11 cellular contexts compared by ENCODE assay signal in genomic region chr17:27217631-27218030, GRCh38.
DNase-seq lines count a peak whose midpoint lies in the region; ATAC-seq, FAIRE-seq and TF ChIP-seq lines count a peak whose summit lies in the region.
"Had no signal": no experiment of that assay in that cellular context is flagged by ENCODE, and none has a peak within 500 bp of the region (broad histone marks: within the 10 kb centered on the region; RNA-seq: fewer than 3 reads in every experiment).

No MANE protein-coding gene starts in this region.

- no peak overlapping the region for H3K4me3 Mint-ChIP-seq in activated T-helper 2 cell treated with anti-CD3 and anti-CD28 coated beads, Interferon-gamma antibody, Interleukin-2, Interleukin-4, amounts not matched to agents 10 μg/mL and 5 μg/mL and 100 μg/mL, durations not matched to agents 14 hours and 24 hours and 36 hours (ENCODE audit: low read depth)
- H3K4me3 Mint-ChIP-seq: activated T-helper 1 cell treated with anti-CD3 and anti-CD28 coated beads, Interleukin-12 subunit alpha, Interleukin-12 subunit beta, Interleukin-2, Interleukin-4 antibody, amounts not matched to agents 30 ng/mL and 10 ng/mL and 1 ng/mL, durations not matched to agents 14 hours and 24 hours and 36 hours had no signal

- intact Hi-C loops in activated T-helper 2 cell treated with anti-CD3 and anti-CD28 coated beads, Interferon-gamma antibody, Interleukin-2, Interleukin-4, amounts not matched to agents 10 μg/mL and 5 μg/mL and 100 μg/mL, durations not matched to agents 14 hours and 24 hours and 36 hours (cut with micrococcal nuclease), result no loop called here

- H3K27ac Mint-ChIP-seq in activated T-helper 2 cell treated with anti-CD3 and anti-CD28 coated beads, Interferon-gamma antibody, Interleukin-2, Interleukin-4, amounts not matched to agents 10 μg/mL and 5 μg/mL and 100 μg/mL, durations not matched to agents 14 hours and 24 hours and 36 hours, result peak overlapping the region; percentile 4
- H3K27ac Mint-ChIP-seq: activated T-helper 1 cell treated with anti-CD3 and anti-CD28 coated beads, Interleukin-12 subunit alpha, Interleukin-12 subunit beta, Interleukin-2, Interleukin-4 antibody, amounts not matched to agents 30 ng/mL and 10 ng/mL and 1 ng/mL, durations not matched to agents 14 hours and 24 hours and 36 hours had no signal

- peaks cover 13% of the 10 kb centered on the region for H3K9me3 Mint-ChIP-seq in activated T-helper 2 cell treated with anti-CD3 and anti-CD28 coated beads, Interferon-gamma antibody, Interleukin-2, Interleukin-4, amounts not matched to agents 10 μg/mL and 5 μg/mL and 100 μg/mL, durations not matched to agents 14 hours and 24 hours and 36 hours

- peaks cover 10% of the 10 kb centered on the region for H3K4me1 Mint-ChIP-seq in activated T-helper 2 cell treated with anti-CD3 and anti-CD28 coated beads, Interferon-gamma antibody, Interleukin-2, Interleukin-4, amounts not matched to agents 10 μg/mL and 5 μg/mL and 100 μg/mL, durations not matched to agents 14 hours and 24 hours and 36 hours (ENCODE audit: low read depth)

- no peaks in the 10 kb centered on the region for H3K36me3 Mint-ChIP-seq in activated T-helper 2 cell treated with anti-CD3 and anti-CD28 coated beads, Interferon-gamma antibody, Interleukin-2, Interleukin-4, amounts not matched to agents 10 μg/mL and 5 μg/mL and 100 μg/mL, durations not matched to agents 14 hours and 24 hours and 36 hours (ENCODE audit: low read depth)

- no peak for TF ChIP-seq POLR2A in GM12891 (IDR thresholded peaks at IDR 0.05; ENCODE audit: low read depth, low read length)

- TF ChIP-seq CTCF in omental fat pad (IDR thresholded peaks at IDR 0.05), result no peak

- ATAC-seq in GM19467 (IDR thresholded peaks at IDR 0.05; ENCODE audit: unreplicated experiment), result peak; percentile 71
- peak; percentile 80 for ATAC-seq in HG03097 (IDR thresholded peaks at IDR 0.05; ENCODE audit: low FRiP score, unreplicated experiment)
- no peak for ATAC-seq in omental fat pad (ENCODE audit: low FRiP score)
- ATAC-seq: Panc1 had no signal

- H3K27me3 Mint-ChIP-seq in activated T-helper 2 cell treated with anti-CD3 and anti-CD28 coated beads, Interferon-gamma antibody, Interleukin-2, Interleukin-4, amounts not matched to agents 10 μg/mL and 5 μg/mL and 100 μg/mL, durations not matched to agents 14 hours and 24 hours and 36 hours (ENCODE audit: low read depth), result no peaks in the 10 kb centered on the region

- FAIRE-seq in GM12891 (lab: Jason Lieb, UNC), result peak; percentile 94

- no peak for DNase-seq in GM12891 (ENCODE audit: insufficient read length, low spot score)
- no peak for DNase-seq in activated T-helper 2 cell treated with anti-CD3 and anti-CD28 coated beads, Interferon-gamma antibody, Interleukin-2, Interleukin-4, amounts not matched to agents 10 μg/mL and 5 μg/mL and 100 μg/mL, durations not matched to agents 14 hours and 24 hours and 36 hours (ENCODE audit: low spot score)
- DNase-seq in hippocampal formation (lab: John Stamatoyannopoulos, UW), result no peak
- DNase-seq in NCI-H146 (lab: John Stamatoyannopoulos, UW), result no peak
- no peak for DNase-seq in omental fat pad (ENCODE audit: low spot score)
- no peak for DNase-seq in inferior parietal cortex (ENCODE audit: extremely low spot score)
- DNase-seq: mesendoderm had no signal

TF ChIP-seq in GM12891, 5 proteins besides CTCF, POLR2A, EP300 and RAD21:
- 0 out of 2 replicates have a peak, but pooled peaks have one; percentile 54 for TF ChIP-seq POU2F2 (IDR thresholded peaks at IDR 0.05; ENCODE audit: low read depth, low read length)
- no peak for TF ChIP-seq PAX5 (IDR thresholded peaks at IDR 0.05; ENCODE audit: insufficient read depth, low read length, severe bottlenecking)
- peak; percentile 63 for TF ChIP-seq SPI1 (IDR thresholded peaks at IDR 0.05; ENCODE audit: low read depth, low read length)
- no peak for TF ChIP-seq TAF1 (IDR thresholded peaks at IDR 0.05; ENCODE audit: low read depth, low read length)
- TF ChIP-seq POLR2AphosphoS5 (IDR thresholded peaks at IDR 0.05; ENCODE audit: low read depth, low read length), result no peak
TF ChIP-seq in GM12891: peak in this region for 2.
